Comparison of ENCODE assay signal across 8 cellular contexts in the genomic region with DNA sequence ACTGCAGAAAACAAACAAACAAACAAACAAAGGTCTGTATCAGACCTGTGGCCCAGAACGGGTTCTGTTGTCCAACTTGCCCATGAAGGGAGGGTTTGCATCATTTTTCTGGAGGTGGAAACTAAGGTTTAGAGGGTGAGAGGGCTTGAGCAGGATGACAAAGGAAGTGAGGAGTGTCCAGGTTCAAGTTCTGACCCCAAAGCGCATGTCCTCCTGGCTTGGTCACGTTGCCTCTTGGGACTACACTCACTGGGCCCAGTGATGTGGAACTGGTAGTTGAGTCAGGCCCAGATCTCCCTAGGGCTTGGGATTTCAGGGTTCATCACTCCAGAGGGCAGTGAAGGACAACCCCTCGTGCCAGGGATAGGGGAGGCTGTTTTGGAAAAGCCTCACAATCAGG. TPM values are rescaled to one million over a fixed set of nuclear protein-coding genes. Genes with fewer than 3 reads are reported as not detected.
DNase-seq lines count a peak whose midpoint lies in the region; ATAC-seq, FAIRE-seq and TF ChIP-seq lines count a peak whose summit lies in the region.

No MANE protein-coding gene starts in this region.

- peak; percentile 42 for FAIRE-seq in endothelial cell of umbilical vein (lab: Jason Lieb, UNC)

- H3K4me3 ChIP-seq in Caco-2 (ENCODE audit: low read depth, low read length) (no peak overlapping the region), PC-9 (peak overlapping the region; percentile 61; the same call in 1 of the 2 replicates), endothelial cell of umbilical vein (replicated peaks in 1 of 3; ENCODE audit: insufficient read depth in 1 of 3, low read depth in 1 of 3, low read length in 3 of 3) (no peak overlapping the region), prostate gland (no peak overlapping the region)

- no peaks in the 10 kb centered on the region for H3K9me2 ChIP-seq in PC-9 (ENCODE audit: insufficient read depth)

- H3K36me3 ChIP-seq in Caco-2 (ENCODE audit: control insufficient read depth, insufficient read depth, low read length) (no peaks in the 10 kb centered on the region; the same call in 1 of the 2 replicates), PC-9 (ENCODE audit: low read depth) (peaks cover 35% of the 10 kb centered on the region), endothelial cell of umbilical vein (ENCODE audit: control insufficient read depth in 2 of 2, extremely low read depth in 1 of 2, insufficient read depth in 2 of 2, low read length in 2 of 2) (peaks cover 0 to 3% of the 10 kb centered on the region in 2 experiments), prostate gland (no peaks in the 10 kb centered on the region)

- POLR2A ChIA-PET in Caco-2 (lab: Charles Lee) (no interaction called here), PC-9 (lab: Charles Lee; ENCODE audit: unreplicated experiment) (interaction anchor here (1.3 kb wide), 1 partner anchor 7 kb away, joined by 9 read pairs; no protein-coding TSS in a partner anchor), endothelial cell of umbilical vein (lab: Charles Lee) (no interaction called here)

- H4K20me1 ChIP-seq in PC-9 (ENCODE audit: insufficient read depth) (peaks cover 56% of the 10 kb centered on the region), endothelial cell of umbilical vein (replicated peaks; ENCODE audit: control insufficient read depth, extremely low read depth, insufficient read depth, low read length) (no peaks in the 10 kb centered on the region)

- intact Hi-C loops in Caco-2 (cut with micrococcal nuclease; ENCODE audit: unreplicated experiment) (loop anchor here (1.0 kb wide), 1 partner anchor 11 kb away; no protein-coding TSS in a partner anchor), PC-9 (cut with micrococcal nuclease; ENCODE audit: unreplicated experiment) (no loop called here), endothelial cell of umbilical vein (cut with micrococcal nuclease) (no loop called here), prostate gland (cut with DNase I) (no loop called here)

- no TSS peak for BruUV-seq in Caco-2 (replicated peaks; lab: Mats Ljungman, UMichigan)
- BruUV-seq in PC-9 (replicated peaks; lab: Mats Ljungman, UMichigan) = TSS peak; percentile 4
- BruUV-seq in endothelial cell of umbilical vein (replicated peaks; lab: Mats Ljungman, UMichigan) = TSS peak; percentile 7

- dilution Hi-C loops in endothelial cell of umbilical vein (cut with MboI; ENCODE audit: extremely low pct_ligation_motif_present, low sequenced_read_pairs) = no loop called here

- H3K4me1 ChIP-seq in Caco-2 (peaks cover 46% of the 10 kb centered on the region), PC-9 (replicated peaks; ENCODE audit: insufficient read depth) (peaks cover 66% of the 10 kb centered on the region), endothelial cell of umbilical vein (ENCODE audit: control insufficient read depth, extremely low read depth, insufficient read depth, low read length) (peaks cover 43% of the 10 kb centered on the region), prostate gland (replicated peaks) (peaks cover 31% of the 10 kb centered on the region)

- TF ChIP-seq CTCF in Caco-2 (IDR thresholded peaks at IDR 0.05; ENCODE audit: insufficient read depth in 1 of 2, low read depth in 1 of 2, low read length in 1 of 2, severe bottlenecking in 1 of 2, unreplicated experiment in 1 of 2) = no peak
- no peak for TF ChIP-seq CTCF in PC-9 (conservative IDR thresholded peaks at IDR 0.05)
- TF ChIP-seq CTCF in endothelial cell of umbilical vein (IDR thresholded peaks at IDR 0.05; ENCODE audit: extremely low read depth in 1 of 2, insufficient read depth in 1 of 2, low read depth in 1 of 2, low read length in 2 of 2) = no peak
- no peak for TF ChIP-seq CTCF in prostate gland (IDR thresholded peaks at IDR 0.05)

- H3K9me3 ChIP-seq in Caco-2 (no peaks in the 10 kb centered on the region), PC-9 (ENCODE audit: insufficient read depth, low read depth) (no peaks in the 10 kb centered on the region), endothelial cell of umbilical vein (replicated peaks; ENCODE audit: control insufficient read depth, insufficient read depth, low read length) (no peaks in the 10 kb centered on the region), prostate gland (no peaks in the 10 kb centered on the region)

- H3K36me3 Mint-ChIP-seq in Caco-2 (ENCODE audit: insufficient read depth, unreplicated experiment) = peaks cover 69% of the 10 kb centered on the region

- no peaks in the 10 kb centered on the region for H3K27me3 Mint-ChIP-seq in Caco-2 (ENCODE audit: insufficient read depth, unreplicated experiment)

- no peak overlapping the region for H3K27ac Mint-ChIP-seq in Caco-2 (ENCODE audit: unreplicated experiment)

- H3K9ac ChIP-seq in endothelial cell of umbilical vein (replicated peaks; ENCODE audit: extremely low read depth, insufficient read depth, low read length) = peak overlapping the region; percentile 93

- TF ChIP-seq POLR2A in endothelial cell of umbilical vein (IDR thresholded peaks at IDR 0.05; ENCODE audit: low read depth, low read length) (no peak), prostate gland (IDR thresholded peaks at IDR 0.05) (no peak)

- DNase-seq in Caco-2 (no peak), PC-9 (no peak), endothelial cell of umbilical vein (ENCODE audit: low read depth, low spot score) (no peak), prostate gland (ENCODE audit: low spot score) (no peak), hypothalamus (lab: John Stamatoyannopoulos, UW) (no peak), globus pallidus (ENCODE audit: low spot score) (no peak)

- H3K27ac ChIP-seq in PC-9 (0 out of 2 replicates have a peak overlapping the region, but pooled peaks have one; percentile 23), endothelial cell of umbilical vein (ENCODE audit: insufficient read depth, low read depth, low read length) (no peak overlapping the region), prostate gland (peak overlapping the region; percentile 100)

- no peaks in the 10 kb centered on the region for H3K9me3 Mint-ChIP-seq in Caco-2 (ENCODE audit: unreplicated experiment)

- WGBS in prostate gland = 81% methylated on average over 4 of the region's 4 CpGs

- H3K27me3 ChIP-seq in Caco-2 (replicated peaks; ENCODE audit: control insufficient read depth, insufficient read depth, low read length) = no peaks in the 10 kb centered on the region
- H3K27me3 ChIP-seq in PC-9 (ENCODE audit: insufficient read depth, low read depth) = no peaks in the 10 kb centered on the region
- H3K27me3 ChIP-seq in endothelial cell of umbilical vein (ENCODE audit: control insufficient read depth in 2 of 2, insufficient read depth in 2 of 2, low read length in 2 of 2) = no peaks in the 10 kb centered on the region
- H3K27me3 ChIP-seq in prostate gland (replicated peaks; ENCODE audit: insufficient read depth) = no peaks in the 10 kb centered on the region

- peaks cover 60% of the 10 kb centered on the region for H3F3A ChIP-seq in PC-9 (ENCODE audit: insufficient read depth, low read depth)

- H3K4me3 Mint-ChIP-seq in Caco-2 (ENCODE audit: unreplicated experiment) = peak overlapping the region; percentile 82

- H3K9me1 ChIP-seq in endothelial cell of umbilical vein (replicated peaks; ENCODE audit: control insufficient read depth, extremely low read depth, insufficient read depth, low read length) = no peaks in the 10 kb centered on the region

- peaks cover 80% of the 10 kb centered on the region for H3K79me2 ChIP-seq in PC-9 (ENCODE audit: low read depth)
- H3K79me2 ChIP-seq in endothelial cell of umbilical vein (ENCODE audit: control insufficient read depth, insufficient read depth, low read length) = peaks cover 55% of the 10 kb centered on the region

- peaks cover 31% of the 10 kb centered on the region for H3K4me1 Mint-ChIP-seq in Caco-2 (ENCODE audit: low read depth, unreplicated experiment)

- no peak overlapping the region for H2AFZ ChIP-seq in PC-9
- no peak overlapping the region for H2AFZ ChIP-seq in endothelial cell of umbilical vein (ENCODE audit: low read depth, low read length)

- CTCF ChIA-PET in Caco-2 (lab: Charles Lee) (no interaction called here), PC-9 (lab: Charles Lee) (no interaction called here), endothelial cell of umbilical vein (lab: Charles Lee) (interaction anchor here (1.4 to 3.1 kb wide), 2 partner anchors 25 to 155 kb away, joined by 3 to 18 read pairs; no protein-coding TSS in a partner anchor)

- H3K4me2 ChIP-seq in PC-9 = peak overlapping the region; percentile 94
- H3K4me2 ChIP-seq in endothelial cell of umbilical vein (ENCODE audit: insufficient read depth, low read length) = peak overlapping the region; percentile 87

- ATAC-seq in HG03135 (IDR thresholded peaks at IDR 0.05; ENCODE audit: unreplicated experiment) (no peak), GM19455 (IDR thresholded peaks at IDR 0.05; ENCODE audit: unreplicated experiment) (no peak)

TF ChIP-seq in endothelial cell of umbilical vein, 7 proteins besides CTCF, POLR2A, EP300 and RAD21:
- TF ChIP-seq POLR2AphosphoS5 (IDR thresholded peaks at IDR 0.05; ENCODE audit: insufficient read depth, low read depth, low read length) = no peak
- no peak for TF ChIP-seq JUN (IDR thresholded peaks at IDR 0.05; ENCODE audit: borderline replicate concordance, insufficient read depth, insufficient read length, low read depth)
- no peak for TF ChIP-seq EZH2 (IDR thresholded peaks at IDR 0.05; ENCODE audit: borderline replicate concordance, low read depth, low read length, severe bottlenecking)
- TF ChIP-seq GATA2 (IDR thresholded peaks at IDR 0.05; ENCODE audit: insufficient read depth, insufficient read length, low read depth, low read length) = no peak
- TF ChIP-seq MYC (IDR thresholded peaks at IDR 0.05; ENCODE audit: low read depth, low read length) = no peak
- no peak for TF ChIP-seq FOS (IDR thresholded peaks at IDR 0.05; ENCODE audit: borderline replicate concordance, insufficient read depth, low read length)
- TF ChIP-seq, protein P1, sequence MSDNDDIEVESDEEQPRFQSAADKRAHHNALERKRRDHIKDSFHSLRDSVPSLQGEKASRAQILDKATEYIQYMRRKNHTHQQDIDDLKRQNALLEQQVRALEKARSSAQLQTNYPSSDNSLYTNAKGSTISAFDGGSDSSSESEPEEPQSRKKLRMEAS (IDR thresholded peaks at IDR 0.05; ENCODE audit: insufficient read depth, insufficient read length) = no peak

RNA-seq across cellular contexts. Expression of a gene that starts 1.8 kb away (rescaled TPM):
- total RNA-seq in Caco-2 (2022) (109 and 118 TPM in 2 replicates), PC-9 (2021) (243 and 360 TPM in 2 replicates), endothelial cell of umbilical vein (109 and 117 TPM in 2 replicates), prostate gland (100 to 1,000 TPM; 134 to 299 TPM)
- 50.4 and 66.3 TPM in 2 replicates for polyA plus RNA-seq in endothelial cell of umbilical vein
- 22.4 and 31.8 TPM in 2 replicates for polyA plus RNA-seq in endothelial cell of umbilical vein (2011; cell fraction: cytosol; rRNA removed)
- polyA plus RNA-seq in endothelial cell of umbilical vein (2011; cell fraction: nucleus; rRNA removed) = 139 and 174 TPM in 2 replicates
- polyA plus RNA-seq in endothelial cell of umbilical vein (2012) = 64.9 and 76.2 TPM in 2 replicates
- polyA minus RNA-seq in endothelial cell of umbilical vein = 51.5 and 65.4 TPM in 2 replicates
- polyA minus RNA-seq in endothelial cell of umbilical vein (2011; cell fraction: cytosol; rRNA and poly(A)+ RNA removed) = 114 TPM
- 78.3 and 98.8 TPM in 2 replicates for polyA minus RNA-seq in endothelial cell of umbilical vein (2011; cell fraction: nucleus; rRNA and poly(A)+ RNA removed)
